ENCODE assay signal across 29 cellular contexts in the genomic region with DNA sequence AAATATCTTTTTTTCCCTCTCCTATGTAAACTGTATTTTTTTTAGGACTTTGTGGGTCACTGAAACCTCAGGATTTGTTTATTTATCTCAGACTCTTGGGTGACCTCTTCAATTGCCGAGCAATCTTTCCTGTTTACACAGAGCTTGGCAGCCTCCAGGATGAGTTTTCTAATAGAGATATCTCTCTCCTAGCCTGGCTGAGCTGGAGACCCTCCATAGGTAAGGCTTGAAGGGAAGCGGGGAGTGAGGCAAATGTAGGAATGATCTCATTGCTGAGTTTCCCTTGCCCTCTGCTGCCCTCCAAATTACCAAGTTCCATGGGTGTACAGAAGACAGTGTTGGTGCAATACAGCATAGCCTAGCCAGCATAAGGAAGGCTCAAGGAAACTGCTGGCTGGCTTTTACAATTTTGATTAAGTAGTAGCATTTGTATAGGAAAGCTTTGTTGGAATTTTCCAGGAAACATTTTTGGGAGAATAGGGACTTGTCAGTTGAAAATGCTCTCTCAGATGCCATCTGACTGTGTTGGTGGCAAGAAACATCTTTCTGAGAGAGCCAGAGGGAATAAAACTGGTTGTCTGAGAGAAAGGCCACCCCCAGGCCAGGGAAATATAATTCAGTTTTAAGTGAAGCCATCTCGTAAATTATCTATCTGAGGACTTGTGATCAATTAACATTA.
DNase-seq lines count a peak whose midpoint lies in the region; ATAC-seq and TF ChIP-seq lines count a peak whose summit lies in the region.
"Had no signal": no experiment of that assay in that cellular context is flagged by ENCODE, and none has a peak within 500 bp of the region (broad histone marks: within the 10 kb centered on the region; RNA-seq: fewer than 3 reads in every experiment).

No MANE protein-coding gene starts in this region.

- ATAC-seq in left cardiac atrium (peak; percentile 68 to 69), GM19455 (IDR thresholded peaks at IDR 0.05; ENCODE audit: unreplicated experiment) (no peak), omental fat pad (ENCODE audit: low FRiP score) (no peak)
- no peak for ATAC-seq in stimulated activated naive CD8-positive, alpha-beta T cell treated with anti-CD3 and anti-CD28 coated beads, Interleukin-15, amount 100 ng/mL, for 72 hours
- ATAC-seq: activated CD4-positive, CD25-positive, alpha-beta regulatory T cell treated with anti-CD3 and anti-CD28 coated beads, Interleukin-2, amount 50 U/mL, for 24 hours; left colon; naive thymus-derived CD8-positive, alpha-beta T cell; T-cell had no signal

- intact Hi-C loops in left cardiac atrium (cut with DNase I) = no loop called here

- H3K27ac ChIP-seq in skeletal muscle tissue (ENCODE audit: low read depth, low read length) = peak overlapping the region; percentile 58
- H3K27ac ChIP-seq: KMS-11, Peyer's patch, SJSA1, transverse colon had no signal

- H3K9me3 Mint-ChIP-seq in stimulated activated naive CD8-positive, alpha-beta T cell treated with anti-CD3 and anti-CD28 coated beads, Interleukin-15, amount 100 ng/mL, for 72 hours = peaks cover 0 to 4% of the 10 kb centered on the region in 2 donors
- H3K9me3 Mint-ChIP-seq: activated CD4-positive, alpha-beta memory T cell treated with anti-CD3 and anti-CD28 coated beads, Interleukin-2, amount 10 ng/mL, durations not matched to agents 7 days and 5 days; activated naive CD8-positive, alpha-beta T cell treated with anti-CD3 and anti-CD28 coated beads for 36 hours; CD4-positive, alpha-beta T cell had no signal

- H3K4me3 ChIP-seq in MG63 = no peak overlapping the region
- H3K4me3 ChIP-seq in skeletal muscle tissue (ENCODE audit: low read length in 3 of 3) = peak overlapping the region in 1 of 3 donors; percentile 15
- H3K4me3 ChIP-seq: Peyer's patch, SJSA1, transverse colon had no signal

- H3K4me1 Mint-ChIP-seq in stimulated activated naive CD8-positive, alpha-beta T cell treated with anti-CD3 and anti-CD28 coated beads, Interleukin-15, amount 100 ng/mL, for 72 hours = no peaks in the 10 kb centered on the region
- H3K4me1 Mint-ChIP-seq: activated CD4-positive, alpha-beta memory T cell treated with anti-CD3 and anti-CD28 coated beads, Interleukin-2, amount 10 ng/mL, durations not matched to agents 7 days and 5 days; activated naive CD8-positive, alpha-beta T cell treated with anti-CD3 and anti-CD28 coated beads for 36 hours; naive thymus-derived CD8-positive, alpha-beta T cell; T-cell had no signal

- H3K4me1 ChIP-seq in skeletal muscle tissue (ENCODE audit: control insufficient read depth in 3 of 3, insufficient read depth in 3 of 3, low read length in 3 of 3) = peaks cover 6 to 11% (median 7%) of the 10 kb centered on the region in 3 donors
- H3K4me1 ChIP-seq: Peyer's patch, SJSA1, transverse colon had no signal

- peaks cover 9% of the 10 kb centered on the region for H3K27me3 Mint-ChIP-seq in stimulated activated naive CD8-positive, alpha-beta T cell treated with anti-CD3 and anti-CD28 coated beads, Interleukin-15, amount 100 ng/mL, for 72 hours

- H3K27me3 ChIP-seq in MG63 = no peaks in the 10 kb centered on the region
- no peaks in the 10 kb centered on the region for H3K27me3 ChIP-seq in skeletal muscle tissue (ENCODE audit: control insufficient read depth in 3 of 3, insufficient read depth in 3 of 3, low read length in 3 of 3)
- H3K27me3 ChIP-seq: Peyer's patch, SJSA1, transverse colon had no signal

- no peak for TF ChIP-seq CTCF in omental fat pad (IDR thresholded peaks at IDR 0.05)

- no peak overlapping the region for H3K4me3 Mint-ChIP-seq in stimulated activated naive CD8-positive, alpha-beta T cell treated with anti-CD3 and anti-CD28 coated beads, Interleukin-15, amount 100 ng/mL, for 72 hours
- H3K4me3 Mint-ChIP-seq: activated CD4-positive, alpha-beta memory T cell treated with anti-CD3 and anti-CD28 coated beads, Interleukin-2, amount 10 ng/mL, durations not matched to agents 7 days and 5 days; activated naive CD8-positive, alpha-beta T cell treated with anti-CD3 and anti-CD28 coated beads for 36 hours; CD4-positive, alpha-beta T cell; naive thymus-derived CD8-positive, alpha-beta T cell; T-cell had no signal

- H3K9me3 ChIP-seq in MG63 = no peaks in the 10 kb centered on the region
- peaks cover 0 to 1% (median 0%) of the 10 kb centered on the region in 3 donors for H3K9me3 ChIP-seq in skeletal muscle tissue (ENCODE audit: control insufficient read depth in 3 of 3, low read length in 3 of 3)
- H3K9me3 ChIP-seq: Peyer's patch, SJSA1, transverse colon had no signal

- no peak overlapping the region for H3K27ac Mint-ChIP-seq in stimulated activated naive CD8-positive, alpha-beta T cell treated with anti-CD3 and anti-CD28 coated beads, Interleukin-15, amount 100 ng/mL, for 72 hours
- H3K27ac Mint-ChIP-seq: activated CD4-positive, alpha-beta memory T cell treated with anti-CD3 and anti-CD28 coated beads, Interleukin-2, amount 10 ng/mL, durations not matched to agents 7 days and 5 days; activated naive CD8-positive, alpha-beta T cell treated with anti-CD3 and anti-CD28 coated beads for 36 hours; CD4-positive, alpha-beta T cell; naive thymus-derived CD8-positive, alpha-beta T cell; T-cell had no signal

- H3K36me3 ChIP-seq in MG63 (no peaks in the 10 kb centered on the region), skeletal muscle tissue (ENCODE audit: control insufficient read depth in 3 of 3, insufficient read depth in 3 of 3, low read length in 3 of 3) (no peaks in the 10 kb centered on the region)
- H3K36me3 ChIP-seq: Peyer's patch, SJSA1, transverse colon had no signal

- no peak overlapping the region for H3K9ac ChIP-seq in skeletal muscle tissue (ENCODE audit: low read depth in 1 of 3, low read length in 3 of 3)
- H3K9ac ChIP-seq: KMS-11 had no signal

- DNase-seq in MG63 (peak; percentile 86), NCI-H748 (lab: John Stamatoyannopoulos, UW; ENCODE audit: unreplicated experiment) (peak; percentile 79), left cardiac atrium (no peak), amygdala (lab: John Stamatoyannopoulos, UW) (no peak), omental fat pad (ENCODE audit: low spot score) (no peak)
- DNase-seq in stimulated activated naive CD8-positive, alpha-beta T cell treated with anti-CD3 and anti-CD28 coated beads, Interleukin-15, amount 100 ng/mL, for 72 hours = no peak
- DNase-seq: activated CD4-positive, alpha-beta memory T cell treated with anti-CD3 and anti-CD28 coated beads, Interleukin-2, amount 10 ng/mL, durations not matched to agents 7 days and 5 days; activated naive CD8-positive, alpha-beta T cell treated with anti-CD3 and anti-CD28 coated beads for 36 hours; CD4-positive, alpha-beta T cell; DMS153; effector CD8-positive, alpha-beta T cell; foreskin fibroblast; GDM1; H7; left colon; midbrain; naive thymus-derived CD8-positive, alpha-beta T cell; NCI-H2081 treated with DMSO at 0.1 percent for 48 hours; Peyer's patch; retina; stimulated activated CD4-positive, alpha-beta T cell treated with anti-CD3 and anti-CD28 coated beads, Interleukin-4, amount 100 ng/mL, for 4 hours; stimulated activated naive CD4-positive, alpha-beta T cell treated with Interleukin-2 at 50 U/mL for 16 hours; T-cell; transverse colon had no signal

Comparison
In these comparisons a context has a peak if more than half of its experiments do, and no peak if none do; other contexts are left out.
1. DNase-seq: peak in MG63 (single experiment) and NCI-H748 (single experiment); none in left cardiac atrium (single experiment), amygdala (0 of 56), stimulated activated naive CD8-positive, alpha-beta T cell treated with anti-CD3 and anti-CD28 coated beads, Interleukin-15, amount 100 ng/mL, for 72 hours (0 of 2) and omental fat pad (single experiment).
2. ATAC-seq: peak in left cardiac atrium (2 of 2); none in GM19455 (single experiment), stimulated activated naive CD8-positive, alpha-beta T cell treated with anti-CD3 and anti-CD28 coated beads, Interleukin-15, amount 100 ng/mL, for 72 hours (single experiment) and omental fat pad (single experiment).